In genomic region chr10:101067356-101068083, GRCh38 we compare ENCODE assay signal across 8 cellular contexts. TPM values are rescaled to one million over a fixed set of nuclear protein-coding genes. Genes with fewer than 3 reads are reported as not detected.
DNase-seq lines count a peak whose midpoint lies in the region; ATAC-seq and TF ChIP-seq lines count a peak whose summit lies in the region.

No MANE protein-coding gene starts in this region.

- H3K4me2 ChIP-seq in neural cell (ENCODE audit: low read length) = peak overlapping the region; percentile 61

- peak; percentile 85 for TF ChIP-seq CTCF in neural cell (IDR thresholded peaks at IDR 0.05; ENCODE audit: poor library complexity, severe bottlenecking)

- H3F3A ChIP-seq in neural cell (ENCODE audit: insufficient read depth, low read length, poor library complexity, severe bottlenecking) = no peaks in the 10 kb centered on the region

- TF ChIP-seq EP300 in neural cell (conservative IDR thresholded peaks at IDR 0.05; ENCODE audit: poor library complexity, severe bottlenecking) = no peak

- H3K27ac Mint-ChIP-seq in IgD-negative memory B cell = peak overlapping the region in 1 of 3 donors; percentile 20
- no peak overlapping the region for H3K27ac Mint-ChIP-seq in activated T-helper 17 cell treated with anti-CD3 and anti-CD28 coated beads, Interleukin-2, amount 50 U/mL, for 72 hours
- peak overlapping the region in 1 of 2 donors; percentile 85 for H3K27ac Mint-ChIP-seq in stimulated activated naive CD8-positive, alpha-beta T cell treated with anti-CD3 and anti-CD28 coated beads, Interleukin-15, amount 100 ng/mL, for 72 hours

- ATAC-seq in activated T-helper 17 cell treated with anti-CD3 and anti-CD28 coated beads, Interleukin-2, amount 50 U/mL, for 72 hours (replicated peaks) = peak; percentile 84
- peak; percentile 66 for ATAC-seq in stimulated activated naive CD8-positive, alpha-beta T cell treated with anti-CD3 and anti-CD28 coated beads, Interleukin-15, amount 100 ng/mL, for 72 hours

- H2AFZ ChIP-seq in neural cell (ENCODE audit: low read depth, low read length) = no peak overlapping the region

- peaks cover 19% of the 10 kb centered on the region for H3K27me3 Mint-ChIP-seq in IgD-negative memory B cell
- H3K27me3 Mint-ChIP-seq in activated T-helper 17 cell treated with anti-CD3 and anti-CD28 coated beads, Interleukin-2, amount 50 U/mL, for 72 hours = peaks cover 29% of the 10 kb centered on the region
- peaks cover 67% of the 10 kb centered on the region for H3K27me3 Mint-ChIP-seq in stimulated activated naive CD8-positive, alpha-beta T cell treated with anti-CD3 and anti-CD28 coated beads, Interleukin-15, amount 100 ng/mL, for 72 hours

- H3K27me3 ChIP-seq in neural cell (ENCODE audit: insufficient read depth, low read depth, low read length) = peaks cover 72% of the 10 kb centered on the region

- H3K9ac ChIP-seq in neural cell (ENCODE audit: low read length) = no peak overlapping the region

- no peaks in the 10 kb centered on the region for H4K20me1 ChIP-seq in neural cell (ENCODE audit: insufficient read depth)

- peak overlapping the region; percentile 92 to 99 (median 96) for H3K4me3 Mint-ChIP-seq in IgD-negative memory B cell
- peak overlapping the region; percentile 80 for H3K4me3 Mint-ChIP-seq in activated T-helper 17 cell treated with anti-CD3 and anti-CD28 coated beads, Interleukin-2, amount 50 U/mL, for 72 hours
- H3K4me3 Mint-ChIP-seq in stimulated activated naive CD8-positive, alpha-beta T cell treated with anti-CD3 and anti-CD28 coated beads, Interleukin-15, amount 100 ng/mL, for 72 hours = peak overlapping the region; percentile 85 to 94

- H3K36me3 ChIP-seq in neural cell (ENCODE audit: insufficient read depth, low read length) = no peaks in the 10 kb centered on the region

- H3K4me1 Mint-ChIP-seq in IgD-negative memory B cell = peaks cover 19 to 30% (median 26%) of the 10 kb centered on the region in 3 donors
- H3K4me1 Mint-ChIP-seq in activated T-helper 17 cell treated with anti-CD3 and anti-CD28 coated beads, Interleukin-2, amount 50 U/mL, for 72 hours = no peaks in the 10 kb centered on the region
- peaks cover 46% of the 10 kb centered on the region for H3K4me1 Mint-ChIP-seq in stimulated activated naive CD8-positive, alpha-beta T cell treated with anti-CD3 and anti-CD28 coated beads, Interleukin-15, amount 100 ng/mL, for 72 hours

- DNase-seq in NCI-H446 (lab: John Stamatoyannopoulos, UW) (peak; percentile 29 to 72), NCI-H446 treated with DMSO at 0.1 percent for 48 hours (lab: John Stamatoyannopoulos, UW) (no peak), RPMI7951 (ENCODE audit: low read depth) (peak; percentile 77), fibroblast of the conjunctiva (ENCODE audit: low read depth) (peak; percentile 79)
- peak; percentile 76 to 78 for DNase-seq in stimulated activated naive CD8-positive, alpha-beta T cell treated with anti-CD3 and anti-CD28 coated beads, Interleukin-15, amount 100 ng/mL, for 72 hours

- no peaks in the 10 kb centered on the region for H3K9me3 ChIP-seq in neural cell (ENCODE audit: low read length)

- H3K9me2 ChIP-seq in neural cell (ENCODE audit: insufficient read depth, low read length) = no peaks in the 10 kb centered on the region

- no peaks in the 10 kb centered on the region for H3K36me3 Mint-ChIP-seq in IgD-negative memory B cell
- no peaks in the 10 kb centered on the region for H3K36me3 Mint-ChIP-seq in activated T-helper 17 cell treated with anti-CD3 and anti-CD28 coated beads, Interleukin-2, amount 50 U/mL, for 72 hours (ENCODE audit: low read depth)

- H3K27ac ChIP-seq in neural cell (ENCODE audit: low read length) = no peak overlapping the region

- peak; percentile 79 for TF ChIP-seq RAD21 in neural cell (conservative IDR thresholded peaks at IDR 0.05)

- H3K4me3 ChIP-seq in neural cell (ENCODE audit: low read length) = peak overlapping the region; percentile 66

- H3K9me3 Mint-ChIP-seq in IgD-negative memory B cell = no peaks in the 10 kb centered on the region
- no peaks in the 10 kb centered on the region for H3K9me3 Mint-ChIP-seq in activated T-helper 17 cell treated with anti-CD3 and anti-CD28 coated beads, Interleukin-2, amount 50 U/mL, for 72 hours
- no peaks in the 10 kb centered on the region for H3K9me3 Mint-ChIP-seq in stimulated activated naive CD8-positive, alpha-beta T cell treated with anti-CD3 and anti-CD28 coated beads, Interleukin-15, amount 100 ng/mL, for 72 hours

- no peaks in the 10 kb centered on the region for H3K79me2 ChIP-seq in neural cell (replicated peaks; ENCODE audit: insufficient read depth, low read length)

TF ChIP-seq in neural cell, 6 proteins besides CTCF, POLR2A, EP300 and RAD21:
- TF ChIP-seq REST (IDR thresholded peaks at IDR 0.05; ENCODE audit: borderline replicate concordance) (no peak), POLR2AphosphoS5 (IDR thresholded peaks at IDR 0.05) (no peak), TAF1 (IDR thresholded peaks at IDR 0.05; ENCODE audit: low read depth) (no peak), SMC3 (conservative IDR thresholded peaks at IDR 0.05; ENCODE audit: poor library complexity) (peak; percentile 89), EZH2 (IDR thresholded peaks at IDR 0.05; ENCODE audit: borderline replicate concordance, insufficient read depth, low read length, poor library complexity, severe bottlenecking) (peak; percentile 92), MXI1 (conservative IDR thresholded peaks at IDR 0.05; ENCODE audit: poor library complexity, severe bottlenecking) (peak; percentile 26)
TF ChIP-seq in neural cell: peak in this region for 3.

RNA-seq across cellular contexts. Expression of gene KAZALD1, which starts 5.7 kb away (rescaled TPM):
- polyA plus RNA-seq in IgD-negative memory B cell (not detected), neural cell (1.2 and 1.6 TPM in 2 replicates)
- total RNA-seq in RPMI7951 (2014; rRNA removed; shearing (Covaris generic)) = 8.1 and 11.4 TPM in 2 replicates
- total RNA-seq in activated T-helper 17 cell treated with anti-CD3 and anti-CD28 coated beads, Interleukin-2, amount 50 U/mL, for 72 hours = under 1 TPM; 0.45 to 0.71 TPM
- 1.5 and 1.6 TPM in 2 replicates for polyA minus RNA-seq in neural cell

RNA-seq across cellular contexts. Expression of gene SFXN3, which starts 36.5 kb away (rescaled TPM):
- polyA plus RNA-seq in IgD-negative memory B cell (7.4 TPM), neural cell (52.1 and 56.5 TPM in 2 replicates)
- total RNA-seq in RPMI7951 (2014; rRNA removed; shearing (Covaris generic)) = 115 and 125 TPM in 2 replicates
- 100 to 1,000 TPM in 1 of 2 donors, 10 to 100 TPM in 1; 45.9 to 150 TPM for total RNA-seq in activated T-helper 17 cell treated with anti-CD3 and anti-CD28 coated beads, Interleukin-2, amount 50 U/mL, for 72 hours
- polyA minus RNA-seq in neural cell = 29.7 and 32.3 TPM in 2 replicates

RNA-seq across cellular contexts. Expression of gene PDZD7, which starts 36.6 kb away (rescaled TPM):
- polyA plus RNA-seq in IgD-negative memory B cell = not detected
- 2.0 and 2.8 TPM in 2 replicates for total RNA-seq in RPMI7951 (2014; rRNA removed; shearing (Covaris generic))
- 1 to 10 TPM in 1 of 2 donors, under 1 TPM in 1; 0.48 to 2.9 TPM for total RNA-seq in activated T-helper 17 cell treated with anti-CD3 and anti-CD28 coated beads, Interleukin-2, amount 50 U/mL, for 72 hours
- polyA plus RNA-seq in neural cell = 1.5 and 2.6 TPM in 2 replicates
- 2.2 and 2.8 TPM in 2 replicates for polyA minus RNA-seq in neural cell
